12 cellular contexts compared by ENCODE assay signal in genomic region chr1:41485605-41486004, GRCh38. TPM values are rescaled to one million over a fixed set of nuclear protein-coding genes. Genes with fewer than 3 reads are reported as not detected.
DNase-seq lines count a peak whose midpoint lies in the region; ATAC-seq and TF ChIP-seq lines count a peak whose summit lies in the region.
"Had no signal": no experiment of that assay in that cellular context is flagged by ENCODE, and none has a peak within 500 bp of the region (broad histone marks: within the 10 kb centered on the region; RNA-seq: fewer than 3 reads in every experiment).

No MANE protein-coding gene starts in this region.

- H3K27ac ChIP-seq in RWPE2 (ENCODE audit: poor library complexity, severe bottlenecking), result peak overlapping the region; percentile 39

- H3K27me3 ChIP-seq in RWPE2 (ENCODE audit: insufficient read depth, poor library complexity, severe bottlenecking), result no peaks in the 10 kb centered on the region
- H3K27me3 ChIP-seq: tibial nerve had no signal

- H3K4me1 ChIP-seq in RWPE2 (ENCODE audit: insufficient read depth, poor library complexity, severe bottlenecking), result peaks cover 32% of the 10 kb centered on the region

- no peaks in the 10 kb centered on the region for H3K36me3 ChIP-seq in RWPE2 (ENCODE audit: low read depth)
- H3K36me3 ChIP-seq: tibial nerve had no signal

- H3K9me3 ChIP-seq in RWPE2 (ENCODE audit: severe bottlenecking), result no peaks in the 10 kb centered on the region
- H3K9me3 ChIP-seq: tibial nerve had no signal

- H3K4me3 ChIP-seq in RWPE2 (ENCODE audit: severe bottlenecking), result no peak overlapping the region
- H3K4me3 ChIP-seq in fibroblast of pulmonary artery (replicated peaks; ENCODE audit: low read depth, low read length), result no peak overlapping the region
- H3K4me3 ChIP-seq: tibial nerve had no signal

- TF ChIP-seq CTCF in RWPE2 (IDR thresholded peaks at IDR 0.05; ENCODE audit: poor library complexity, severe bottlenecking), result no peak
- TF ChIP-seq CTCF in fibroblast of pulmonary artery (IDR thresholded peaks at IDR 0.05; ENCODE audit: low read length, missing control alignments), result no peak

- ATAC-seq in RWPE2 (ENCODE audit: low read depth), result peak; percentile 48
- no peak for ATAC-seq in HG03432 (IDR thresholded peaks at IDR 0.05; ENCODE audit: unreplicated experiment)
- ATAC-seq in HG02973 (IDR thresholded peaks at IDR 0.05; ENCODE audit: unreplicated experiment), result no peak

- DNase-seq in H4 (ENCODE audit: low spot score) (peak; percentile 46), RWPE2 (ENCODE audit: low spot score) (no peak), fibroblast of pulmonary artery (ENCODE audit: low read depth) (peak; percentile 60), renal cortical epithelial cell (ENCODE audit: low read depth) (peak; percentile 80), pons (ENCODE audit: low spot score) (no peak), NK-92 (lab: John Stamatoyannopoulos, UW; ENCODE audit: unreplicated experiment) (no peak)
- DNase-seq: GDM1, GOT3, T-helper 1 cell had no signal

RNA-seq across cellular contexts. Expression of gene EDN2, which starts 1.1 kb away (rescaled TPM):
- total RNA-seq in H4 (2014; rRNA removed; shearing (Covaris generic)), result 0.50 TPM in 1 of 2 replicates, not detected in the other
- 19.4 and 39.9 TPM in 2 replicates for total RNA-seq in renal cortical epithelial cell

Comparison
In these comparisons a context has a peak if more than half of its experiments do, and no peak if none do; other contexts are left out.
1. DNase-seq: peak in H4 (single experiment), fibroblast of pulmonary artery (single experiment) and renal cortical epithelial cell (single experiment); none in RWPE2 (single experiment), pons (single experiment) and NK-92 (single experiment).
2. RNA of gene EDN2, which starts 1.1 kb away (total RNA-seq): 19.4 to 39.9 TPM in renal cortical epithelial cell; 0.50 TPM in H4; every median in the first group is over 10 times any median in the second.